Comparison of ENCODE assay signal across 13 cellular contexts in genomic region chr4:52957220-52957686, GRCh38.
DNase-seq lines count a peak whose midpoint lies in the region; ATAC-seq, FAIRE-seq and TF ChIP-seq lines count a peak whose summit lies in the region.
"Had no signal": no experiment of that assay in that cellular context is flagged by ENCODE, and none has a peak within 500 bp of the region (broad histone marks: within the 10 kb centered on the region; RNA-seq: fewer than 3 reads in every experiment).

No MANE protein-coding gene starts in this region.

- H3K27me3 ChIP-seq in right atrium auricular region (no peaks in the 10 kb centered on the region), Karpas-422 (ENCODE audit: low read length) (no peaks in the 10 kb centered on the region)
- H3K27me3 ChIP-seq: upper lobe of left lung had no signal

- FAIRE-seq in islet of Langerhans (lab: Jason Lieb, UNC): peak; percentile 21
- FAIRE-seq in kidney (lab: Jason Lieb, UNC): no peak
- FAIRE-seq: A549 had no signal

- H3K9me3 ChIP-seq in right atrium auricular region (no peaks in the 10 kb centered on the region), Karpas-422 (ENCODE audit: low read length) (no peaks in the 10 kb centered on the region), kidney (ENCODE audit: control insufficient read depth in 1 of 2, low read length in 2 of 2) (no peaks in the 10 kb centered on the region)
- H3K9me3 ChIP-seq: A549, upper lobe of left lung had no signal

- H3K9ac ChIP-seq in Karpas-422 (ENCODE audit: low read length) (no peak overlapping the region), kidney (ENCODE audit: low read length in 2 of 2) (no peak overlapping the region)

- no peak for TF ChIP-seq CTCF in right atrium auricular region (IDR thresholded peaks at IDR 0.05)
- no peak for TF ChIP-seq CTCF in kidney (IDR thresholded peaks at IDR 0.05; ENCODE audit: borderline replicate concordance, extremely low read depth, insufficient read depth)

- H3K4me2 ChIP-seq in Karpas-422 (ENCODE audit: low read depth, low read length, poor library complexity, severe bottlenecking): no peak overlapping the region
- H3K4me2 ChIP-seq: A549 had no signal

- no peak overlapping the region for H2AFZ ChIP-seq in Karpas-422 (ENCODE audit: low read length)

- H3K27ac ChIP-seq in right atrium auricular region (peak overlapping the region in 1 of 2 donors; percentile 65), Karpas-422 (ENCODE audit: low read length) (no peak overlapping the region), kidney (ENCODE audit: low read depth in 2 of 2, low read length in 2 of 2) (no peak overlapping the region)
- H3K27ac ChIP-seq: A549, upper lobe of left lung had no signal

- no peak overlapping the region for H3K4me3 ChIP-seq in right atrium auricular region
- H3K4me3 ChIP-seq in Karpas-422 (ENCODE audit: low read length): no peak overlapping the region
- no peak overlapping the region for H3K4me3 ChIP-seq in kidney (ENCODE audit: low read length in 2 of 2)
- H3K4me3 ChIP-seq: A549, lung, upper lobe of left lung had no signal

- peaks cover 0 to 15% of the 10 kb centered on the region in 2 donors for H3K4me1 ChIP-seq in right atrium auricular region
- no peaks in the 10 kb centered on the region for H3K4me1 ChIP-seq in Karpas-422 (ENCODE audit: low read length)
- no peaks in the 10 kb centered on the region for H3K4me1 ChIP-seq in kidney (ENCODE audit: control insufficient read depth in 1 of 2, insufficient read depth in 1 of 2, low read depth in 1 of 2, low read length in 2 of 2)
- H3K4me1 ChIP-seq: A549 had no signal

- ATAC-seq in Right ventricle myocardium superior (ENCODE audit: poor library complexity) (peak; percentile 85), GM21825 (IDR thresholded peaks at IDR 0.05; ENCODE audit: unreplicated experiment) (no peak)
- ATAC-seq: A549; activated T-cell treated with anti-CD3 and anti-CD28 coated beads, Interleukin-2, amount 50 U/mL, for 4 hours had no signal

- H3K36me3 ChIP-seq in right atrium auricular region (no peaks in the 10 kb centered on the region), Karpas-422 (ENCODE audit: insufficient read depth, low read length) (no peaks in the 10 kb centered on the region), kidney (ENCODE audit: control insufficient read depth in 1 of 2, insufficient read depth in 2 of 2, low read length in 2 of 2) (no peaks in the 10 kb centered on the region)
- H3K36me3 ChIP-seq: upper lobe of left lung had no signal

- H4K20me1 ChIP-seq in Karpas-422 (ENCODE audit: insufficient read depth, low read depth, low read length): no peaks in the 10 kb centered on the region

- no peaks in the 10 kb centered on the region for H3K79me2 ChIP-seq in Karpas-422 (ENCODE audit: low read length)

- peak; percentile 44 for DNase-seq in Right ventricle myocardium superior
- no peak for DNase-seq in right atrium auricular region (ENCODE audit: low spot score)
- peak; percentile 96 for DNase-seq in SHP77 treated with DMSO at 0.1 percent for 48 hours (lab: John Stamatoyannopoulos, UW)
- DNase-seq in Karpas-422: no peak
- no peak for DNase-seq in kidney
- DNase-seq in GM19238 (ENCODE audit: insufficient read length, low spot score): no peak
- DNase-seq: activated T-cell treated with anti-CD3 and anti-CD28 coated beads, Interleukin-2, amount 50 U/mL, for 4 hours; NCI-H1436; upper lobe of left lung had no signal

- no peaks in the 10 kb centered on the region for H3K9me2 ChIP-seq in Karpas-422 (replicated peaks; ENCODE audit: insufficient read depth, low read length)

- intact Hi-C loops in Right ventricle myocardium superior (cut with DNase I): loop anchor here (10.0 kb wide), 1 partner anchor 82 kb away; no protein-coding TSS in a partner anchor
- intact Hi-C loops in kidney (cut with DNase I): no loop called here

Comparison
In these comparisons a context has a peak if more than half of its experiments do, and no peak if none do; other contexts are left out.
1. DNase-seq: peak in Right ventricle myocardium superior (single experiment) and SHP77 treated with DMSO at 0.1 percent for 48 hours (single experiment); none in right atrium auricular region (single experiment), Karpas-422 (single experiment), kidney (single experiment) and GM19238 (single experiment).